Comparison of ENCODE assay signal across 1 cellular context in the genomic region with DNA sequence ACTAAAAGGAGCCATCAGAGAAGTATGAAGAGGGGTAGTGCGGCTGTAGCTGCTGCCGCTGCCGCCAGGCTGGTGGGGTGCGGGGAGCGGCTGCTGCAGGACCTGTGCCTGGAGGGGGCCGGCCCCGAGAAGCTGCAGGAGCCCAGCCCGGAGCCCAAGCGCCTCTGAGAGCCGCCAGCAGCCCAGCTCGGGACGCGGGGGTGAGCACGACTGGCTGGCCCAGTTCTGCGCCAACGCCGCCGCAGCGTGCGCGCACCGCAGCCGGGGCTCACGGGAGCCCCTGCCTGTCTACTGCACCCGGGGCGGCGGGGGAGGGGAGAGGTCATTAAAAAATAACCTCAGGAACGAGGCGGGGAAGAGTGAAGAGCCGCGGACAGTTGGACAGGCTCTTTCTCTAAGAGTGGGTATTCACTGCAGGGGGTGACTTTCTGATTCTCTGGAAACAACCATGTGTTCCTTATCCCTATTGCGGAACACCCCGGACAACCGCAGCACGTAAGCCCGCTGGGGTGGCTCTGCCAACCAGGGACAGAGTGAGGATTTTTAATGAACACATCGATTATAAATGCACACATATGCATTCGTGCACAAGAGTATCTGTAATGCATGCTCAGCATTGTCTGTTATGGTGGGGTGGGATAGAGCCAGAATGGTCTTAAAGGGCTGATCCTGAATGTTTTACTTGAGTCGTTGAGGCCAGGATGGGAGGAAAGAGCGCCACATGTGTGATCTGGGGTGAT.
TF ChIP-seq lines count a peak whose summit lies in the region.

No MANE protein-coding gene starts in this region.

TF ChIP-seq in HepG2, 621 proteins besides CTCF, POLR2A, EP300 and RAD21 (continued from another document and continues in another):
- TF ChIP-seq CEBPZ (IDR thresholded peaks at IDR 0.05; ENCODE audit: low read length) = no peak
- TF ChIP-seq REL (CRISPR knock-in tag; conservative IDR thresholded peaks at IDR 0.05) = no peak; the same call in 1 of the 2 replicates
- TF ChIP-seq RBM22 (optimal IDR thresholded peaks at IDR 0.05; ENCODE audit: low read length) = no peak
- no peak for TF ChIP-seq ZNF841 (CRISPR knock-in tag; IDR thresholded peaks at IDR 0.05; ENCODE audit: borderline replicate concordance)
- TF ChIP-seq ZZZ3 (CRISPR knock-in tag; IDR thresholded peaks at IDR 0.05; ENCODE audit: borderline replicate concordance) = no peak
- TF ChIP-seq ZSCAN20 (CRISPR knock-in tag; IDR thresholded peaks at IDR 0.05; ENCODE audit: borderline replicate concordance) = no peak; the same call in 1 of the 2 replicates
- TF ChIP-seq ZNF24 (IDR thresholded peaks at IDR 0.05) = no peak
- TF ChIP-seq ZNF546 (CRISPR knock-in tag; conservative IDR thresholded peaks at IDR 0.05) = peak; percentile 74; the same call in 1 of the 2 replicates
- peak; percentile 63 for TF ChIP-seq ZNF574 (CRISPR knock-in tag; IDR thresholded peaks at IDR 0.05)
- TF ChIP-seq ARNT2 (CRISPR knock-in tag; IDR thresholded peaks at IDR 0.05; ENCODE audit: low read depth) = peak; percentile 71
- TF ChIP-seq, protein P1, sequence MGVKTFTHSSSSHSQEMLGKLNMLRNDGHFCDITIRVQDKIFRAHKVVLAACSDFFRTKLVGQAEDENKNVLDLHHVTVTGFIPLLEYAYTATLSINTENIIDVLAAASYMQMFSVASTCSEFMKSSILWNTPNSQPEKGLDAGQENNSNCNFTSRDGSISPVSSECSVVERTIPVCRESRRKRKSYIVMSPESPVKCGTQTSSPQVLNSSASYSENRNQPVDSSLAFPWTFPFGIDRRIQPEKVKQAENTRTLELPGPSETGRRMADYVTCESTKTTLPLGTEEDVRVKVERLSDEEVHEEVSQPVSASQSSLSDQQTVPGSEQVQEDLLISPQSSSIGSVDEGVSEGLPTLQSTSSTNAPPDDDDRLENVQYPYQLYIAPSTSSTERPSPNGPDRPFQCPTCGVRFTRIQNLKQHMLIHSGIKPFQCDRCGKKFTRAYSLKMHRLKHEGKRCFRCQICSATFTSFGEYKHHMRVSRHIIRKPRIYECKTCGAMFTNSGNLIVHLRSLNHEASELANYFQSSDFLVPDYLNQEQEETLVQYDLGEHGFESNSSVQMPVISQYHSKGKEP (CRISPR knock-in tag; IDR thresholded peaks at IDR 0.05) = no peak
- no peak for TF ChIP-seq ARHGAP35 (CRISPR knock-in tag; IDR thresholded peaks at IDR 0.05; ENCODE audit: borderline replicate concordance)
- TF ChIP-seq SALL2 (CRISPR knock-in tag; IDR thresholded peaks at IDR 0.05) = no peak; the same call in 1 of the 2 replicates
- TF ChIP-seq ZNF503 (CRISPR knock-in tag; IDR thresholded peaks at IDR 0.05) = peak; percentile 42
- no peak; the same call in 1 of the 2 replicates for TF ChIP-seq HMG20A (CRISPR knock-in tag; IDR thresholded peaks at IDR 0.05; ENCODE audit: borderline replicate concordance)
- TF ChIP-seq CBFB (CRISPR knock-in tag; IDR thresholded peaks at IDR 0.05) = no peak
- no peak for TF ChIP-seq HNRNPL (IDR thresholded peaks at IDR 0.05; ENCODE audit: low read depth, low read length)
- TF ChIP-seq KAT2B (IDR thresholded peaks at IDR 0.05; ENCODE audit: borderline replicate concordance, low read depth, low read length) = no peak
- no peak for TF ChIP-seq ZNF101 (CRISPR knock-in tag; IDR thresholded peaks at IDR 0.05; ENCODE audit: borderline replicate concordance, low read depth)
- TF ChIP-seq HNRNPUL1 (IDR thresholded peaks at IDR 0.05; ENCODE audit: low read depth, low read length) = no peak
- TF ChIP-seq, protein P2, sequence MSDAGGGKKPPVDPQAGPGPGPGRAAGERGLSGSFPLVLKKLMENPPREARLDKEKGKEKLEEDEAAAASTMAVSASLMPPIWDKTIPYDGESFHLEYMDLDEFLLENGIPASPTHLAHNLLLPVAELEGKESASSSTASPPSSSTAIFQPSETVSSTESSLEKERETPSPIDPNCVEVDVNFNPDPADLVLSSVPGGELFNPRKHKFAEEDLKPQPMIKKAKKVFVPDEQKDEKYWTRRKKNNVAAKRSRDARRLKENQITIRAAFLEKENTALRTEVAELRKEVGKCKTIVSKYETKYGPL (CRISPR knock-in tag; IDR thresholded peaks at IDR 0.05) = 0 out of 2 replicates have a peak, but pooled peaks have one; percentile 43
- TF ChIP-seq ZNF607 (CRISPR knock-in tag; IDR thresholded peaks at IDR 0.05; ENCODE audit: borderline replicate concordance) = no peak
- peak; percentile 65; the same call in 1 of the 2 replicates for TF ChIP-seq KDM3A (CRISPR knock-in tag; IDR thresholded peaks at IDR 0.05; ENCODE audit: low read depth)
- peak; percentile 56; the same call in 1 of the 2 replicates for TF ChIP-seq RFXAP (CRISPR knock-in tag; IDR thresholded peaks at IDR 0.05; ENCODE audit: borderline replicate concordance)
- TF ChIP-seq FOXM1 (CRISPR knock-in tag; IDR thresholded peaks at IDR 0.05) = no peak
- TF ChIP-seq, protein P3, sequence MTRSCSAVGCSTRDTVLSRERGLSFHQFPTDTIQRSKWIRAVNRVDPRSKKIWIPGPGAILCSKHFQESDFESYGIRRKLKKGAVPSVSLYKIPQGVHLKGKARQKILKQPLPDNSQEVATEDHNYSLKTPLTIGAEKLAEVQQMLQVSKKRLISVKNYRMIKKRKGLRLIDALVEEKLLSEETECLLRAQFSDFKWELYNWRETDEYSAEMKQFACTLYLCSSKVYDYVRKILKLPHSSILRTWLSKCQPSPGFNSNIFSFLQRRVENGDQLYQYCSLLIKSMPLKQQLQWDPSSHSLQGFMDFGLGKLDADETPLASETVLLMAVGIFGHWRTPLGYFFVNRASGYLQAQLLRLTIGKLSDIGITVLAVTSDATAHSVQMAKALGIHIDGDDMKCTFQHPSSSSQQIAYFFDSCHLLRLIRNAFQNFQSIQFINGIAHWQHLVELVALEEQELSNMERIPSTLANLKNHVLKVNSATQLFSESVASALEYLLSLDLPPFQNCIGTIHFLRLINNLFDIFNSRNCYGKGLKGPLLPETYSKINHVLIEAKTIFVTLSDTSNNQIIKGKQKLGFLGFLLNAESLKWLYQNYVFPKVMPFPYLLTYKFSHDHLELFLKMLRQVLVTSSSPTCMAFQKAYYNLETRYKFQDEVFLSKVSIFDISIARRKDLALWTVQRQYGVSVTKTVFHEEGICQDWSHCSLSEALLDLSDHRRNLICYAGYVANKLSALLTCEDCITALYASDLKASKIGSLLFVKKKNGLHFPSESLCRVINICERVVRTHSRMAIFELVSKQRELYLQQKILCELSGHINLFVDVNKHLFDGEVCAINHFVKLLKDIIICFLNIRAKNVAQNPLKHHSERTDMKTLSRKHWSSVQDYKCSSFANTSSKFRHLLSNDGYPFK (CRISPR knock-in tag; IDR thresholded peaks at IDR 0.05; ENCODE audit: borderline replicate concordance) = no peak
- TF ChIP-seq ZNF33B (CRISPR knock-in tag; IDR thresholded peaks at IDR 0.05) = no peak
- TF ChIP-seq YEATS2 (CRISPR knock-in tag; IDR thresholded peaks at IDR 0.05; ENCODE audit: borderline replicate concordance) = no peak
- no peak for TF ChIP-seq PLSCR1 (CRISPR knock-in tag; IDR thresholded peaks at IDR 0.05; ENCODE audit: borderline replicate concordance)
- TF ChIP-seq TARDBP (CRISPR knock-in tag; IDR thresholded peaks at IDR 0.05) = peak; percentile 72; the same call in 1 of the 2 replicates
- no peak for TF ChIP-seq ZFP36L1 (CRISPR knock-in tag; IDR thresholded peaks at IDR 0.05)
- no peak; the same call in 1 of the 2 replicates for TF ChIP-seq TP53 (CRISPR knock-in tag; conservative IDR thresholded peaks at IDR 0.05)
- no peak for TF ChIP-seq PHF5A (CRISPR knock-in tag; IDR thresholded peaks at IDR 0.05; ENCODE audit: low read depth, unreplicated experiment)
- TF ChIP-seq, protein P4, sequence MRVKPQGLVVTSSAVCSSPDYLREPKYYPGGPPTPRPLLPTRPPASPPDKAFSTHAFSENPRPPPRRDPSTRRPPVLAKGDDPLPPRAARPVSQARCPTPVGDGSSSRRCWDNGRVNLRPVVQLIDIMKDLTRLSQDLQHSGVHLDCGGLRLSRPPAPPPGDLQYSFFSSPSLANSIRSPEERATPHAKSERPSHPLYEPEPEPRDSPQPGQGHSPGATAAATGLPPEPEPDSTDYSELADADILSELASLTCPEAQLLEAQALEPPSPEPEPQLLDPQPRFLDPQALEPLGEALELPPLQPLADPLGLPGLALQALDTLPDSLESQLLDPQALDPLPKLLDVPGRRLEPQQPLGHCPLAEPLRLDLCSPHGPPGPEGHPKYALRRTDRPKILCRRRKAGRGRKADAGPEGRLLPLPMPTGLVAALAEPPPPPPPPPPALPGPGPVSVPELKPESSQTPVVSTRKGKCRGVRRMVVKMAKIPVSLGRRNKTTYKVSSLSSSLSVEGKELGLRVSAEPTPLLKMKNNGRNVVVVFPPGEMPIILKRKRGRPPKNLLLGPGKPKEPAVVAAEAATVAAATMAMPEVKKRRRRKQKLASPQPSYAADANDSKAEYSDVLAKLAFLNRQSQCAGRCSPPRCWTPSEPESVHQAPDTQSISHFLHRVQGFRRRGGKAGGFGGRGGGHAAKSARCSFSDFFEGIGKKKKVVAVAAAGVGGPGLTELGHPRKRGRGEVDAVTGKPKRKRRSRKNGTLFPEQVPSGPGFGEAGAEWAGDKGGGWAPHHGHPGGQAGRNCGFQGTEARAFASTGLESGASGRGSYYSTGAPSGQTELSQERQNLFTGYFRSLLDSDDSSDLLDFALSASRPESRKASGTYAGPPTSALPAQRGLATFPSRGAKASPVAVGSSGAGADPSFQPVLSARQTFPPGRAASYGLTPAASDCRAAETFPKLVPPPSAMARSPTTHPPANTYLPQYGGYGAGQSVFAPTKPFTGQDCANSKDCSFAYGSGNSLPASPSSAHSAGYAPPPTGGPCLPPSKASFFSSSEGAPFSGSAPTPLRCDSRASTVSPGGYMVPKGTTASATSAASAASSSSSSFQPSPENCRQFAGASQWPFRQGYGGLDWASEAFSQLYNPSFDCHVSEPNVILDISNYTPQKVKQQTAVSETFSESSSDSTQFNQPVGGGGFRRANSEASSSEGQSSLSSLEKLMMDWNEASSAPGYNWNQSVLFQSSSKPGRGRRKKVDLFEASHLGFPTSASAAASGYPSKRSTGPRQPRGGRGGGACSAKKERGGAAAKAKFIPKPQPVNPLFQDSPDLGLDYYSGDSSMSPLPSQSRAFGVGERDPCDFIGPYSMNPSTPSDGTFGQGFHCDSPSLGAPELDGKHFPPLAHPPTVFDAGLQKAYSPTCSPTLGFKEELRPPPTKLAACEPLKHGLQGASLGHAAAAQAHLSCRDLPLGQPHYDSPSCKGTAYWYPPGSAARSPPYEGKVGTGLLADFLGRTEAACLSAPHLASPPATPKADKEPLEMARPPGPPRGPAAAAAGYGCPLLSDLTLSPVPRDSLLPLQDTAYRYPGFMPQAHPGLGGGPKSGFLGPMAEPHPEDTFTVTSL (CRISPR knock-in tag; IDR thresholded peaks at IDR 0.05; ENCODE audit: borderline replicate concordance) = no peak
- TF ChIP-seq WIZ (CRISPR knock-in tag; IDR thresholded peaks at IDR 0.05) = no peak
- TF ChIP-seq ZNF782 (CRISPR knock-in tag; IDR thresholded peaks at IDR 0.05; ENCODE audit: borderline replicate concordance) = no peak
